Comparison of ENCODE assay signal across 1 cellular context in the genomic region with DNA sequence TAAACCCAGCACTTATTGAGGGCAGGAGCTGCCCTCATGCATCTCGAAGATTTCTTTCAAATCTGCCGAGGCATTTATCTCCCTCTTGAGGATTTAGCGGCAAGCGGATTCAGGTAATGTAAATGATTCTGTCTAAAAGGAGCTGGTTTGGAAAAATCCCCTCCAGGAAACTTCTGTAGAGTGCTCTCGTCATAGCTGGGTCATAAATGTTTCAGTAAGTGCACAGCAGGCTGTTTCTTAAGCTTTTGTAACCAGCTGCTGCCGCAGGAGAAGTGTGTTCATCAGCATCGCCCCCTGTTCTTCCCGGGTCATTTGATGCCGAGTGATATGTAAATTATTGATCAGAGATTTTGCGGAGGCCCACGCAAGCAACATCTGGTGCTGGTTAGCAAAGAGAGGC.
TF ChIP-seq lines count a peak whose summit lies in the region.

No MANE protein-coding gene starts in this region.

TF ChIP-seq in SK-N-SH, 30 proteins besides CTCF, POLR2A, EP300 and RAD21:
- TF ChIP-seq NRF1 (IDR thresholded peaks at IDR 0.05; ENCODE audit: low read depth, low read length) (no peak), TAF1 (IDR thresholded peaks at IDR 0.05; ENCODE audit: borderline replicate concordance, low read depth, low read length) (no peak), FOXJ3 (CRISPR knock-in tag; IDR thresholded peaks at IDR 0.05) (no peak), PBX3 (IDR thresholded peaks at IDR 0.05) (no peak), YY1 (IDR thresholded peaks at IDR 0.05; ENCODE audit: low read depth) (no peak), ELF1 (IDR thresholded peaks at IDR 0.05) (no peak), FOXM1 (IDR thresholded peaks at IDR 0.05; ENCODE audit: low read depth) (no peak), SIN3A (IDR thresholded peaks at IDR 0.05; ENCODE audit: borderline replicate concordance, low read depth, low read length) (no peak), CHD2 (IDR thresholded peaks at IDR 0.05; ENCODE audit: low read length, partially characterized antibody) (no peak), MXI1 (IDR thresholded peaks at IDR 0.05; ENCODE audit: low read depth, low read length) (no peak), SMC3 (IDR thresholded peaks at IDR 0.05; ENCODE audit: low read depth, low read length) (no peak)
- TF ChIP-seq, protein P1, sequence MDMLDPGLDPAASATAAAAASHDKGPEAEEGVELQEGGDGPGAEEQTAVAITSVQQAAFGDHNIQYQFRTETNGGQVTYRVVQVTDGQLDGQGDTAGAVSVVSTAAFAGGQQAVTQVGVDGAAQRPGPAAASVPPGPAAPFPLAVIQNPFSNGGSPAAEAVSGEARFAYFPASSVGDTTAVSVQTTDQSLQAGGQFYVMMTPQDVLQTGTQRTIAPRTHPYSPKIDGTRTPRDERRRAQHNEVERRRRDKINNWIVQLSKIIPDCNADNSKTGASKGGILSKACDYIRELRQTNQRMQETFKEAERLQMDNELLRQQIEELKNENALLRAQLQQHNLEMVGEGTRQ (IDR thresholded peaks at IDR 0.05; ENCODE audit: borderline replicate concordance, low read depth, low read length), result no peak
- TF ChIP-seq, protein P2, sequence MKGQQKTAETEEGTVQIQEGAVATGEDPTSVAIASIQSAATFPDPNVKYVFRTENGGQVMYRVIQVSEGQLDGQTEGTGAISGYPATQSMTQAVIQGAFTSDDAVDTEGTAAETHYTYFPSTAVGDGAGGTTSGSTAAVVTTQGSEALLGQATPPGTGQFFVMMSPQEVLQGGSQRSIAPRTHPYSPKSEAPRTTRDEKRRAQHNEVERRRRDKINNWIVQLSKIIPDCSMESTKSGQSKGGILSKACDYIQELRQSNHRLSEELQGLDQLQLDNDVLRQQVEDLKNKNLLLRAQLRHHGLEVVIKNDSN (IDR thresholded peaks at IDR 0.05; ENCODE audit: borderline replicate concordance, low read depth), result no peak
- TF ChIP-seq, protein P3, sequence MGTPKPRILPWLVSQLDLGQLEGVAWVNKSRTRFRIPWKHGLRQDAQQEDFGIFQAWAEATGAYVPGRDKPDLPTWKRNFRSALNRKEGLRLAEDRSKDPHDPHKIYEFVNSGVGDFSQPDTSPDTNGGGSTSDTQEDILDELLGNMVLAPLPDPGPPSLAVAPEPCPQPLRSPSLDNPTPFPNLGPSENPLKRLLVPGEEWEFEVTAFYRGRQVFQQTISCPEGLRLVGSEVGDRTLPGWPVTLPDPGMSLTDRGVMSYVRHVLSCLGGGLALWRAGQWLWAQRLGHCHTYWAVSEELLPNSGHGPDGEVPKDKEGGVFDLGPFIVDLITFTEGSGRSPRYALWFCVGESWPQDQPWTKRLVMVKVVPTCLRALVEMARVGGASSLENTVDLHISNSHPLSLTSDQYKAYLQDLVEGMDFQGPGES (IDR thresholded peaks at IDR 0.05; ENCODE audit: low read depth, low read length), result no peak
TF ChIP-seq in SK-N-SH: peak in this region for 0.
